ENCODE assay signal across 15 cellular contexts in genomic region chr13:41286370-41286769, GRCh38.
"Had no signal": no experiment of that assay in that cellular context is flagged by ENCODE, and none has a peak within 500 bp of the region (broad histone marks: within the 10 kb centered on the region; RNA-seq: fewer than 3 reads in every experiment).

No MANE protein-coding gene starts in this region.

- H3K36me3 ChIP-seq: gastrocnemius medialis, heart left ventricle, lower lobe of right lung, neural progenitor cell, pancreas, sigmoid colon had no signal

- H3K27me3 ChIP-seq: dorsolateral prefrontal cortex, gastrocnemius medialis, heart left ventricle, neural progenitor cell, pancreas, sigmoid colon had no signal

- H3K27ac Mint-ChIP-seq: endodermal cell, mesothelial cell of epicardium, neural progenitor cell had no signal

- H3K9me3 Mint-ChIP-seq: endodermal cell had no signal

- H3K4me1 Mint-ChIP-seq: mesothelial cell of epicardium, neural progenitor cell had no signal

- H3K9ac ChIP-seq: neural progenitor cell had no signal

- H3K4me2 ChIP-seq: neural progenitor cell had no signal

- H3K4me3 Mint-ChIP-seq: endodermal cell, mesothelial cell of epicardium, neural progenitor cell had no signal

- H3K4me1 ChIP-seq: gastrocnemius medialis, heart left ventricle, lower lobe of right lung, neural progenitor cell, pancreas, sigmoid colon had no signal

- DNase-seq: activated CD4-positive, alpha-beta T cell treated with anti-CD3 and anti-CD28 coated beads, Interleukin-2, amount 50 U/mL, for 48 hours; dorsolateral prefrontal cortex; endodermal cell; erythroblast; gastrocnemius medialis; heart left ventricle; left colon; lower lobe of right lung; pancreas; sigmoid colon; stimulated activated CD4-positive, alpha-beta T cell treated with anti-CD3 and anti-CD28 coated beads, Interleukin-1b, Interleukin-23, amount 100 ng/mL, for 48 hours; T-helper 9 cell had no signal

- H3K27ac ChIP-seq: dorsolateral prefrontal cortex, gastrocnemius medialis, heart left ventricle, lower lobe of right lung, neural progenitor cell, pancreas, sigmoid colon had no signal

- H3K9me3 ChIP-seq: gastrocnemius medialis, lower lobe of right lung, pancreas, sigmoid colon had no signal

- H3K36me3 Mint-ChIP-seq: neural progenitor cell had no signal

- FAIRE-seq: astrocyte, pancreas had no signal

- ATAC-seq: gastrocnemius medialis, heart left ventricle, left colon, lower lobe of right lung, pancreas had no signal

- H3K4me3 ChIP-seq: dorsolateral prefrontal cortex, gastrocnemius medialis, heart left ventricle, lower lobe of right lung, neural progenitor cell, pancreas, sigmoid colon had no signal
